Comparison of ENCODE assay signal across 6 cellular contexts in the genomic region with DNA sequence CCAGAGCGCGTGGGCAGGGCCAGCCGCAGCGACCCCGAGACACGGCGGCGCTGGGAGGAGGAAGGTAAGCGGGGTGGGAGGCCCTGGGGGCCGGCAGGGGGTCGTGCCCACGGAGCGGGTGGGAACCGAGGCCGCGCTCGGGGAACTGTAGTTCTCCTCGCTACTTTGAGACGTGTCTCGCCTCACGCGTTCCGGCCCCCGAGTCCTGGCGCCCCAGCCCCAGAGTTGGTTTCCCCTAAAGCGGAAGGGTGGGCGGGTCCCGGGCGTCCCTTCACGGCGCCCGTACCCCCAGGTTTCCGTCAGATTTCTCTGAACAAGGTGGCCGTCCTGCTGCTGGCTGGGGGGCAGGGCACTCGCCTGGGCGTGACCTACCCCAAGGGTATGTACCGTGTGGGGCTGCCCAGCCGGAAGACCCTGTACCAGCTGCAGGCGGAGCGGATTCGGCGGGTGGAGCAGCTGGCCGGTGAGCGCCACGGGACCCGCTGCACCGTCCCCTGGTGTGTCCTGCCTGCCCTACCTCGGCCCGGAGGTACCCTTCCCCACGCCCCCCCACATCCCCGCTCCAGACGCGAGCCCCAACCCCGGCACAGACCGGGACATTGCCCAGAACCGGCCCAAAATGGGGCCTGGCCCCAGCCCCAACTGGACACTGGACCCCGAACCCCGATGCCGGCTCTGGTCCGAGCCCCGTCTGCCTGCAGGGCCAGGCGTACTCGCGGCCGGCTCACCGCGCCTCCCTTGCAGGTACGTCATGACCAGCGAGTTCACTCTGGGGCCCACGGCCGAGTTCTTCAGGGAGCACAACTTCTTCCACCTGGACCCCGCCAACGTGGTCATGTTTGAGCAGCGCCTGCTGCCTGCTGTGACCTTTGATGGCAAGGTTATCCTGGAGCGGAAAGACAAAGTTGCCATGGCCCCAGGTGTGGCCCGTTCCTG. TPM values are rescaled to one million over a fixed set of nuclear protein-coding genes. Genes with fewer than 3 reads are reported as not detected.
DNase-seq lines count a peak whose midpoint lies in the region; ATAC-seq, FAIRE-seq and TF ChIP-seq lines count a peak whose summit lies in the region.

No MANE protein-coding gene starts in this region.

- peak overlapping the region; percentile 72 to 92 for H3K27ac ChIP-seq in A549
- peak overlapping the region in 1 of 2 donors; percentile 65 for H3K27ac ChIP-seq in left lung

- POLR2A ChIA-PET in A549 (lab: Yijun Ruan, JAX) = no interaction called here

- TF ChIP-seq CTCF in A549 (IDR thresholded peaks at IDR 0.05) = no peak
- TF ChIP-seq CTCF in left lung (IDR thresholded peaks at IDR 0.05) = no peak

- TF ChIP-seq RAD21 in A549 (conservative IDR thresholded peaks at IDR 0.05 in 1 of 2, IDR thresholded peaks at IDR 0.05 in 1 of 2) = no peak

- H3K36me3 Mint-ChIP-seq in activated T-cell treated with anti-CD3 and anti-CD28 coated beads, Interleukin-2, amount 50 U/mL, for 72 hours (ENCODE audit: insufficient read depth in 2 of 2) = no peaks in the 10 kb centered on the region

- FAIRE-seq in A549 (lab: Jason Lieb, UNC) = no peak

- DNase-seq in A549 (ENCODE audit: low read depth in 1 of 2, low spot score in 1 of 2) = no peak
- peak; percentile 58 to 66 for DNase-seq in activated T-cell treated with anti-CD3 and anti-CD28 coated beads, Interleukin-2, amount 50 U/mL, for 72 hours
- peak in 1 of 2 donors; percentile 84 for DNase-seq in left lung
- no peak for DNase-seq in epidermal melanocyte (ENCODE audit: insufficient read length, low spot score)
- no peak for DNase-seq in globus pallidus (ENCODE audit: low spot score)

- peaks cover 0 to 46% of the 10 kb centered on the region in 2 donors for H3K36me3 ChIP-seq in left lung

- no peaks in the 10 kb centered on the region for H3K9me3 ChIP-seq in A549
- H3K9me3 ChIP-seq in left lung = no peaks in the 10 kb centered on the region

- ATAC-seq in A549 (no peak), HG02623 (IDR thresholded peaks at IDR 0.05; ENCODE audit: unreplicated experiment) (peak; percentile 17), left lung (peak; percentile 15)
- ATAC-seq in activated T-cell treated with anti-CD3 and anti-CD28 coated beads, Interleukin-2, amount 50 U/mL, for 72 hours (replicated peaks in 1 of 2) = peak; percentile 54 to 61

- intact Hi-C loops in left lung (cut with DNase I) = no loop called here

- H3K4me1 ChIP-seq in A549 (peaks cover 16% of the 10 kb centered on the region), left lung (peaks cover 11 to 35% of the 10 kb centered on the region in 2 donors)

- H3K4me1 Mint-ChIP-seq in activated T-cell treated with anti-CD3 and anti-CD28 coated beads, Interleukin-2, amount 50 U/mL, for 72 hours (ENCODE audit: low read depth) = peaks cover under 1% of the 10 kb centered on the region

- peak overlapping the region; percentile 79 to 83 for H3K4me3 Mint-ChIP-seq in activated T-cell treated with anti-CD3 and anti-CD28 coated beads, Interleukin-2, amount 50 U/mL, for 72 hours

- H3K4me2 ChIP-seq in A549 = peak overlapping the region; percentile 95

- H3K27me3 ChIP-seq in left lung = peaks cover 0 to 17% of the 10 kb centered on the region in 2 donors

- no peak for TF ChIP-seq EP300 in A549 (IDR thresholded peaks at IDR 0.05)

- TF ChIP-seq POLR2A in A549 (IDR thresholded peaks at IDR 0.05; ENCODE audit: low read length) = no peak

- CTCF ChIA-PET in A549 (lab: Yijun Ruan, JAX) = interaction anchor here (2.1 to 24.0 kb wide), 4 partner anchors 9 to 32 kb away, joined by 7 to 321 read pairs (median 14); partner anchors contain the start of genes MAN1B1, NPDC1 and SAPCD2

- H3K9me3 Mint-ChIP-seq in activated T-cell treated with anti-CD3 and anti-CD28 coated beads, Interleukin-2, amount 50 U/mL, for 72 hours = no peaks in the 10 kb centered on the region

- 75% methylated on average over 41 of the region's 76 CpGs for WGBS in A549 (ENCODE audit: missing lambda C conversion rate)

- H3K4me3 ChIP-seq in A549 = peak overlapping the region; percentile 66
- peak overlapping the region; percentile 66 to 78 for H3K4me3 ChIP-seq in left lung

- H3K27ac Mint-ChIP-seq in activated T-cell treated with anti-CD3 and anti-CD28 coated beads, Interleukin-2, amount 50 U/mL, for 72 hours = no peak overlapping the region

- no peaks in the 10 kb centered on the region for H3K27me3 Mint-ChIP-seq in activated T-cell treated with anti-CD3 and anti-CD28 coated beads, Interleukin-2, amount 50 U/mL, for 72 hours (ENCODE audit: low read depth)

TF ChIP-seq in A549, 52 proteins besides CTCF, POLR2A, EP300 and RAD21:
- TF ChIP-seq, protein P1, sequence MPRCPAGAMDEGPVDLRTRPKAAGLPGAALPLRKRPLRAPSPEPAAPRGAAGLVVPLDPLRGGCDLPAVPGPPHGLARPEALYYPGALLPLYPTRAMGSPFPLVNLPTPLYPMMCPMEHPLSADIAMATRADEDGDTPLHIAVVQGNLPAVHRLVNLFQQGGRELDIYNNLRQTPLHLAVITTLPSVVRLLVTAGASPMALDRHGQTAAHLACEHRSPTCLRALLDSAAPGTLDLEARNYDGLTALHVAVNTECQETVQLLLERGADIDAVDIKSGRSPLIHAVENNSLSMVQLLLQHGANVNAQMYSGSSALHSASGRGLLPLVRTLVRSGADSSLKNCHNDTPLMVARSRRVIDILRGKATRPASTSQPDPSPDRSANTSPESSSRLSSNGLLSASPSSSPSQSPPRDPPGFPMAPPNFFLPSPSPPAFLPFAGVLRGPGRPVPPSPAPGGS (IDR thresholded peaks at IDR 0.05) = 0 out of 3 replicates have a peak, but pooled peaks have one; percentile 11
- no peak for TF ChIP-seq FOSB (CRISPR knock-in tag; IDR thresholded peaks at IDR 0.05)

RNA-seq across cellular contexts. Expression of gene UAP1L1, which starts 0.7 kb away (rescaled TPM):
- polyA plus RNA-seq in A549 (2011; rRNA removed) (1.2 and 1.9 TPM in 2 replicates), A549 (2017; fragmentation: RNase III; extraction: RNeasy Plus Mini Kit Qiagen cat#74134 plus additional on column Dnase treatment) (4.8 to 7.8 TPM (median 6.0 TPM) in 3 replicates)
- 2.2 and 3.0 TPM in 2 replicates for polyA plus RNA-seq in A549 (2012; cell fraction: cytosol; rRNA removed)
- polyA plus RNA-seq in A549 (2012; cell fraction: nucleus; rRNA removed) = 12.1 and 12.8 TPM in 2 replicates
- polyA minus RNA-seq in A549 (2011; rRNA and poly(A)+ RNA removed) = 0.95 and 1.7 TPM in 2 replicates
- 10 to 100 TPM; 13.6 to 14.3 TPM for total RNA-seq in activated T-cell treated with anti-CD3 and anti-CD28 coated beads, Interleukin-2, amount 50 U/mL, for 72 hours
- total RNA-seq in left lung = 10 to 100 TPM; 28.1 to 43.1 TPM

RNA-seq across cellular contexts. Expression of gene SAPCD2, which starts 7.7 kb away (rescaled TPM):
- polyA plus RNA-seq in A549 (2011; rRNA removed) (6.5 and 6.9 TPM in 2 replicates), A549 (2017; fragmentation: RNase III; extraction: RNeasy Plus Mini Kit Qiagen cat#74134 plus additional on column Dnase treatment) (13.1 to 16.4 TPM (median 14.6 TPM) in 3 replicates)
- 21.7 and 32.9 TPM in 2 replicates for polyA plus RNA-seq in A549 (2012; cell fraction: cytosol; rRNA removed)
- 30.3 and 48.0 TPM in 2 replicates for polyA plus RNA-seq in A549 (2012; cell fraction: nucleus; rRNA removed)
- 4.4 and 6.1 TPM in 2 replicates for polyA minus RNA-seq in A549 (2011; rRNA and poly(A)+ RNA removed)
- 1 to 10 TPM; 6.6 to 8.4 TPM for total RNA-seq in activated T-cell treated with anti-CD3 and anti-CD28 coated beads, Interleukin-2, amount 50 U/mL, for 72 hours
- 1 to 10 TPM; 2.7 to 4.6 TPM for total RNA-seq in left lung

RNA-seq across cellular contexts. Expression of gene MAN1B1, which starts 8.8 kb away (rescaled TPM):
- 31.7 and 47.8 TPM in 2 replicates for polyA plus RNA-seq in A549 (2011; rRNA removed)
- 35.0 and 41.6 TPM in 2 replicates for polyA plus RNA-seq in A549 (2012; cell fraction: cytosol; rRNA removed)
- polyA plus RNA-seq in A549 (2012; cell fraction: nucleus; rRNA removed) = 141 and 165 TPM in 2 replicates
- polyA plus RNA-seq in A549 (2017; fragmentation: RNase III; extraction: RNeasy Plus Mini Kit Qiagen cat#74134 plus additional on column Dnase treatment) = 45.1 to 48.6 TPM (median 47.0 TPM) in 3 replicates
- 45.1 and 48.4 TPM in 2 replicates for polyA minus RNA-seq in A549 (2011; rRNA and poly(A)+ RNA removed)
- 10 to 100 TPM; 40.3 to 45.8 TPM for total RNA-seq in activated T-cell treated with anti-CD3 and anti-CD28 coated beads, Interleukin-2, amount 50 U/mL, for 72 hours
- total RNA-seq in left lung = 10 to 100 TPM; 51.5 to 54.9 TPM

RNA-seq across cellular contexts. Expression of gene ENTPD2, which starts 24.2 kb away (rescaled TPM):
- polyA plus RNA-seq in A549 (2011; rRNA removed) (0.75 and 2.3 TPM in 2 replicates), A549 (2017; fragmentation: RNase III; extraction: RNeasy Plus Mini Kit Qiagen cat#74134 plus additional on column Dnase treatment) (0.71 to 1.2 TPM (median 1.1 TPM) in 3 replicates)
- 0.65 and 0.83 TPM in 2 replicates for polyA plus RNA-seq in A549 (2012; cell fraction: cytosol; rRNA removed)
- polyA plus RNA-seq in A549 (2012; cell fraction: nucleus; rRNA removed) = 2.2 and 3.4 TPM in 2 replicates
- polyA minus RNA-seq in A549 (2011; rRNA and poly(A)+ RNA removed) = 1.4 and 1.9 TPM in 2 replicates
- total RNA-seq in activated T-cell treated with anti-CD3 and anti-CD28 coated beads, Interleukin-2, amount 50 U/mL, for 72 hours = under 1 TPM; 0.28 to 0.48 TPM
- under 1 TPM; 0.71 to 0.87 TPM for total RNA-seq in left lung

RNA-seq across cellular contexts. Expression of gene NPDC1, which starts 32.0 kb away (rescaled TPM):
- polyA plus RNA-seq in A549 (2011; rRNA removed) = 12.7 and 13.0 TPM in 2 replicates
- 36.2 and 51.1 TPM in 2 replicates for polyA plus RNA-seq in A549 (2012; cell fraction: cytosol; rRNA removed)
- 239 and 327 TPM in 2 replicates for polyA plus RNA-seq in A549 (2012; cell fraction: nucleus; rRNA removed)
- polyA plus RNA-seq in A549 (2017; fragmentation: RNase III; extraction: RNeasy Plus Mini Kit Qiagen cat#74134 plus additional on column Dnase treatment) = 33.2 to 40.6 TPM (median 40.2 TPM) in 3 replicates
- polyA minus RNA-seq in A549 (2011; rRNA and poly(A)+ RNA removed) = 4.0 and 4.8 TPM in 2 replicates
- 10 to 100 TPM; 27.2 to 28.7 TPM for total RNA-seq in activated T-cell treated with anti-CD3 and anti-CD28 coated beads, Interleukin-2, amount 50 U/mL, for 72 hours
- total RNA-seq in left lung = 100 to 1,000 TPM; 104 to 105 TPM

Comparison
In these comparisons a context has a peak if more than half of its experiments do, and no peak if none do; other contexts are left out.
1. ATAC-seq: peak in HG02623 (single experiment), activated T-cell treated with anti-CD3 and anti-CD28 coated beads, Interleukin-2, amount 50 U/mL, for 72 hours (2 of 2) and left lung (single experiment); none in A549 (0 of 2).
2. DNase-seq: peak in activated T-cell treated with anti-CD3 and anti-CD28 coated beads, Interleukin-2, amount 50 U/mL, for 72 hours (2 of 2); none in A549 (0 of 2), epidermal melanocyte (single experiment) and globus pallidus (single experiment).